ENCODE assay signal across 8 cellular contexts in genomic region chr2:99335911-99336779, GRCh38. TPM values are rescaled to one million over a fixed set of nuclear protein-coding genes. Genes with fewer than 3 reads are reported as not detected.
DNase-seq lines count a peak whose midpoint lies in the region; ATAC-seq and TF ChIP-seq lines count a peak whose summit lies in the region.

Gene TXNDC9, minus strand, starts transcription at chr2:99336333. Its CDS starts 3,123 bp downstream, at chr2:99333210.

- no peaks in the 10 kb centered on the region for H3K9me3 ChIP-seq in liver (ENCODE audit: control insufficient read depth in 4 of 4, low read length in 3 of 4)

- peaks cover 2 to 11% (median 8%) of the 10 kb centered on the region in 4 donors for H3K36me3 ChIP-seq in liver (ENCODE audit: control insufficient read depth in 4 of 4, insufficient read depth in 3 of 4, low read depth in 1 of 4, low read length in 3 of 4)

- no peaks in the 10 kb centered on the region for H3K27me3 ChIP-seq in dorsolateral prefrontal cortex
- H3K27me3 ChIP-seq in liver (ENCODE audit: control insufficient read depth in 4 of 4, insufficient read depth in 4 of 4, low read length in 3 of 4), result no peaks in the 10 kb centered on the region

- TF ChIP-seq RAD21 in liver (IDR thresholded peaks at IDR 0.05), result peak; percentile 18 to 53

- under 1% methylated on average over 59 of the region's 59 CpGs for WGBS in liver

- H3K4me3 ChIP-seq in dorsolateral prefrontal cortex (peak within 1 kb of the TSS; percentile 65 to 100 (median 93)), liver (ENCODE audit: low read depth in 1 of 3, low read length in 3 of 3) (peak within 1 kb of the TSS; percentile 95 to 98 (median 97))

- DNase-seq in CD1c-positive myeloid dendritic cell (ENCODE audit: extremely low spot score) (peak; percentile 99), NCI-H748 treated with DMSO at 0.1 percent for 48 hours (lab: John Stamatoyannopoulos, UW) (peak; percentile 93), dorsolateral prefrontal cortex (peak; percentile 95 to 98 (median 98))
- peak; percentile 90 to 98 for DNase-seq in activated CD4-positive, alpha-beta T cell treated with anti-CD3 and anti-CD28 coated beads, Interleukin-2, amount 50 U/mL, for 24 hours (ENCODE audit: low read depth in 1 of 2, low spot score in 1 of 2)
- peak; percentile 99 for DNase-seq in stimulated activated CD4-positive, alpha-beta T cell treated with anti-CD3 and anti-CD28 coated beads, Interleukin-4, amount 100 ng/mL, for 24 hours

- ATAC-seq in GM19397 (IDR thresholded peaks at IDR 0.05; ENCODE audit: unreplicated experiment) (peak; percentile 75), HG03565 (IDR thresholded peaks at IDR 0.05; ENCODE audit: unreplicated experiment) (peak; percentile 67)

- H3K4me1 ChIP-seq in liver (ENCODE audit: control insufficient read depth in 4 of 4, insufficient read depth in 4 of 4, low read length in 3 of 4), result peaks cover 6 to 33% (median 25%) of the 10 kb centered on the region in 4 donors

- intact Hi-C loops in dorsolateral prefrontal cortex (cut with DNase I), result loop anchor here (1.0 to 2.0 kb wide), 5 partner anchors 61 to 727 kb away; partner anchors contain the start of genes MITD1 (in 2 of the 2), MRPL30 (in 2 of the 2), C2orf15 (in 1 of the 2) and COA5 (in 1 of the 2)

- peak within 1 kb of the TSS; percentile 83 to 98 for H3K9ac ChIP-seq in liver (ENCODE audit: low read depth in 1 of 2, low read length in 2 of 2)

- H3K27ac ChIP-seq in dorsolateral prefrontal cortex, result peak within 1 kb of the TSS; percentile 65 to 97 (median 93)
- H3K27ac ChIP-seq in liver (ENCODE audit: low read depth in 1 of 2, low read length in 2 of 2), result peak within 1 kb of the TSS; percentile 89 to 99

- TF ChIP-seq CTCF in dorsolateral prefrontal cortex (IDR thresholded peaks at IDR 0.05 in 54 of 56, conservative IDR thresholded peaks at IDR 0.05 in 2 of 56; ENCODE audit: low read depth in 1 of 56, partially characterized antibody in 56 of 56) (peak in 44 of 56 donors; percentile 13 to 62 (median 36)), liver (IDR thresholded peaks at IDR 0.05; ENCODE audit: low read depth, low read length, missing input control) (no peak)

TF ChIP-seq in liver, 16 proteins besides CTCF, POLR2A, EP300 and RAD21:
- TF ChIP-seq EGR1 (IDR thresholded peaks at IDR 0.05; ENCODE audit: low read depth in 2 of 2) (no peak), JUND (IDR thresholded peaks at IDR 0.05) (no peak), HNF4A (conservative IDR thresholded peaks at IDR 0.05) (peak; percentile 29 to 62), RXRA (IDR thresholded peaks at IDR 0.05) (peak; percentile 25 to 54), MAX (IDR thresholded peaks at IDR 0.05) (peak; percentile 78), SP1 (IDR thresholded peaks at IDR 0.05) (peak; percentile 79), HNF4G (IDR thresholded peaks at IDR 0.05) (no peak), REST (IDR thresholded peaks at IDR 0.05) (peak; percentile 48), FOXA2 (IDR thresholded peaks at IDR 0.05) (no peak), NR2F2 (IDR thresholded peaks at IDR 0.05) (no peak), FOXA1 (IDR thresholded peaks at IDR 0.05) (peak; percentile 56), GABPA (IDR thresholded peaks at IDR 0.05 in 1 of 2, conservative IDR thresholded peaks at IDR 0.05 in 1 of 2) (peak; percentile 72 to 95), ZBTB33 (IDR thresholded peaks at IDR 0.05) (peak; percentile 99), TAF1 (conservative IDR thresholded peaks at IDR 0.05) (peak; percentile 89), ATF3 (IDR thresholded peaks at IDR 0.05) (no peak), YY1 (IDR thresholded peaks at IDR 0.05) (peak; percentile 84)

RNA-seq across cellular contexts. Expression of gene TXNDC9, which starts in this region (rescaled TPM):
- total RNA-seq in dorsolateral prefrontal cortex (10 to 100 TPM; 11.4 to 27.7 (median 19.4) TPM), liver (10 to 100 TPM; 24.3 to 27.5 TPM)
- 10 to 100 TPM; 12.5 to 17.6 TPM for polyA plus RNA-seq in liver

Comparison
In these comparisons a context has a peak if more than half of its experiments do, and no peak if none do; other contexts are left out.
1. Peak in every context shown above with its lines: DNase-seq, ATAC-seq, H3K4me3 ChIP-seq and H3K27ac ChIP-seq.